Comparison of ENCODE assay signal across 8 cellular contexts in genomic region chr15:94582368-94582767, GRCh38.
DNase-seq lines count a peak whose midpoint lies in the region; ATAC-seq and TF ChIP-seq lines count a peak whose summit lies in the region.

No MANE protein-coding gene starts in this region.

- TF ChIP-seq POLR2A in Peyer's patch (IDR thresholded peaks at IDR 0.05) = no peak

- DNase-seq in left kidney (ENCODE audit: low read depth, low spot score) = peak; percentile 81
- DNase-seq in Peyer's patch = no peak
- DNase-seq in OCI-M2 (lab: John Stamatoyannopoulos, UW; ENCODE audit: unreplicated experiment) = no peak
- no peak for DNase-seq in A172 (ENCODE audit: low spot score)

- TF ChIP-seq CTCF in GM12873 (IDR thresholded peaks at IDR 0.05; ENCODE audit: insufficient read depth, low read depth, low read length, missing control alignments) (peak; percentile 55), VCaP (conservative IDR thresholded peaks at IDR 0.05) (peak; percentile 83), Peyer's patch (IDR thresholded peaks at IDR 0.05) (peak in 3 of 6 experiments; percentile 28 to 33 (median 30))

- H3K4me1 ChIP-seq in Peyer's patch = no peaks in the 10 kb centered on the region

- H3K4me3 ChIP-seq in Peyer's patch = no peak overlapping the region

- H3K36me3 ChIP-seq in Peyer's patch = no peaks in the 10 kb centered on the region

- ATAC-seq in GM19455 (IDR thresholded peaks at IDR 0.05; ENCODE audit: unreplicated experiment) (peak; percentile 45), HG03521 (IDR thresholded peaks at IDR 0.05; ENCODE audit: unreplicated experiment) (peak; percentile 41)

- no peak overlapping the region for H3K27ac ChIP-seq in VCaP
- no peak overlapping the region for H3K27ac ChIP-seq in Peyer's patch

- no peaks in the 10 kb centered on the region for H3K27me3 ChIP-seq in Peyer's patch

- no peaks in the 10 kb centered on the region for H3K9me3 ChIP-seq in Peyer's patch
